8 cellular contexts compared by ENCODE assay signal in the genomic region with DNA sequence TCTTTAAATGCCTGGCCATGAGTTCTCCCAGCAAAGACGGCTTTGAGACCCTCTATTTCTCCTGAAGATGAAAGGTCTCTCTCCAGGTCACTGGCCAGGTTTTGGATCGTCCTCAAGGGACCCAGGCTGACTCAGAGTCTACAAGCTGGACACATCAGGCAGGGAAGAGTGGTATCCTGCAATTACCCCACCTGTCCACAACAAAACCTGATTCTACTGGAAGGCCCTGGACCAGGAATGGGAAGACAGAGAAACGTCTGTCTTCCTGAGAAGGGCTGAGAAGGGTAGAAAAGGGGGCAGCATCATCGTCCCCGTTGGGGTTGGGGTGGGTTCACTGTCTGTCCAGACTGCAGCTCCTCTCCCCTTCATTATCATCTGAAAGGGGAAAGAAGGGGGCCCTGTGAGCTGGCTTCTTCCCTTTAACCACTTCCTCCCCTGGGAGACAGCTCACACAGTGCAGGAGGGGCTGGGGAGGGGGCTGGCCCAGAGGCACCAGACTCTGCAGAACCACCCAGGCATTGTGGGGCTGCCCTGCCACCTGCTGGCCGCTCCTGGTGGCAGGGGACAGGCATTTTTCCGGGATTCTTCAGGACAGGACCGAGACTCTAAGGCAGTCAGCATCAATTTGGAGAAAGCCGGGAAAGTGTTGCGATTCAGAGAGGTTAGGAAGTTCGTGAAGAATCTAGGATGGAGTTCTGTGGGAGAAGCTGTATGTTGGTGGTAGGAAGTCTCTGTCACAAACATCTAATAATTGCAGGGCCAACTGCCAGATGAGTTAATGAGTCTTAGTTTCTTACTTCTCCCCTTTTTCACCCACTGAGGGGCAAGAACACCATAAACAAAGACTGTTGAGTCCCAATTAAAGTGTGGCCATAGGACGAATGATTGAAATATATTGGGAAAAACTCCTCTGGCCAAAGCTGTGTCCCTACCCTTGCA. TPM values are rescaled to one million over a fixed set of nuclear protein-coding genes. Genes with fewer than 3 reads are reported as not detected.
DNase-seq lines count a peak whose midpoint lies in the region; ATAC-seq and TF ChIP-seq lines count a peak whose summit lies in the region.

No MANE protein-coding gene starts in this region.

- peaks cover 7% of the 10 kb centered on the region for H3K27me3 Mint-ChIP-seq in brain

- peaks cover 16 to 22% (median 20%) of the 10 kb centered on the region in 5 experiments for H3K9me3 Mint-ChIP-seq in brain

- DNase-seq in AG20443 (ENCODE audit: low spot score), result peak; percentile 81
- peak; percentile 45 for DNase-seq in H4 (ENCODE audit: low spot score)
- DNase-seq in RPMI8226, result peak; percentile 8
- DNase-seq in iPS-NIHi7 (ENCODE audit: extremely low spot score), result peak; percentile 88
- peak in 2 of 3 donors; percentile 16 to 23 for DNase-seq in stimulated activated CD4-positive, alpha-beta T cell treated with anti-CD3 and anti-CD28 coated beads, Interleukin-12 subunit alpha, Interleukin-12 subunit beta, amount 100 ng/mL, for 48 hours (ENCODE audit: low read depth in 2 of 3, low spot score in 1 of 3)

- no peak overlapping the region for H3K27ac Mint-ChIP-seq in brain

- ATAC-seq in HG02870 (IDR thresholded peaks at IDR 0.05; ENCODE audit: unreplicated experiment) (no peak), HG03135 (IDR thresholded peaks at IDR 0.05; ENCODE audit: unreplicated experiment) (no peak)

- peak; percentile 98 for TF ChIP-seq CTCF in brain (conservative IDR thresholded peaks at IDR 0.05)

- no peak overlapping the region for H3K4me3 Mint-ChIP-seq in brain

- peaks cover 44% of the 10 kb centered on the region for H3K36me3 Mint-ChIP-seq in brain

- H3K4me1 Mint-ChIP-seq in brain, result peaks cover 31% of the 10 kb centered on the region

RNA-seq across cellular contexts. Expression of gene SYN3, which starts 57.6 kb away (rescaled TPM):
- total RNA-seq in H4 (2014; rRNA removed; shearing (Covaris generic)), result 0.08 TPM in 1 of 2 replicates, not detected in the other
- polyA plus RNA-seq in brain (ENCODE audit: insufficient read depth, low read depth, low replicate concordance), result 1.3 TPM

Comparison
In these comparisons a context has a peak if more than half of its experiments do, and no peak if none do; other contexts are left out.
1. DNase-seq: peak in every context shown above with its lines; median percentile 88 in iPS-NIHi7; 81 in AG20443; 45 in H4; 20 in stimulated activated CD4-positive, alpha-beta T cell treated with anti-CD3 and anti-CD28 coated beads, Interleukin-12 subunit alpha, Interleukin-12 subunit beta, amount 100 ng/mL, for 48 hours; 8 in RPMI8226.